Comparison of ENCODE assay signal across 17 cellular contexts in genomic region chr18:59448546-59448945, GRCh38.
"Had no signal": no experiment of that assay in that cellular context is flagged by ENCODE, and none has a peak within 500 bp of the region (broad histone marks: within the 10 kb centered on the region; RNA-seq: fewer than 3 reads in every experiment).

No MANE protein-coding gene starts in this region.

- H3K9me3 ChIP-seq: esophagus muscularis mucosa, lower lobe of right lung, neutrophil, tibial nerve, vagina had no signal

- DNase-seq: activated CD4-positive, alpha-beta memory T cell treated with anti-CD3 and anti-CD28 coated beads for 36 hours; activated CD4-positive, alpha-beta T cell treated with anti-CD3 and anti-CD28 coated beads for 1 hour; activated effector memory CD4-positive, alpha-beta T cell treated with anti-CD3 and anti-CD28 coated beads, Interleukin-2, amount 50 U/mL, for 16 hours; activated T-cell treated with anti-CD3 and anti-CD28 coated beads, Interleukin-2, amount 50 U/mL, for 4 hours; brain microvascular endothelial cell; dorsolateral prefrontal cortex; left cardiac atrium; lower lobe of right lung; naive B cell; right cardiac atrium had no signal

- FAIRE-seq: endometrium had no signal

- H3K4me3 ChIP-seq: dorsolateral prefrontal cortex, esophagus muscularis mucosa, lower lobe of right lung, smooth muscle cell, tibial nerve, vagina had no signal

- H3K36me3 ChIP-seq: brain microvascular endothelial cell, esophagus muscularis mucosa, lower lobe of right lung, neutrophil, tibial nerve, vagina had no signal

- H3K4me2 ChIP-seq: smooth muscle cell had no signal

- H3K4me3 Mint-ChIP-seq: activated CD4-positive, alpha-beta memory T cell treated with anti-CD3 and anti-CD28 coated beads for 36 hours; activated T-cell treated with anti-CD3 and anti-CD28 coated beads, Interleukin-2, amount 50 U/mL, for 4 hours; naive B cell had no signal

- H3K27ac ChIP-seq: brain microvascular endothelial cell, dorsolateral prefrontal cortex, esophagus muscularis mucosa, lower lobe of right lung, neutrophil, tibial nerve, vagina had no signal

- H3K4me1 ChIP-seq: esophagus muscularis mucosa, lower lobe of right lung, tibial nerve, vagina had no signal

- ATAC-seq: activated naive CD4-positive, alpha-beta T cell treated with anti-CD3 and anti-CD28 coated beads, Interleukin-2, amount 50 U/mL, for 72 hours; activated T-cell treated with anti-CD3 and anti-CD28 coated beads, Interleukin-2, amount 50 U/mL, for 4 hours; left cardiac atrium; lower lobe of right lung; right cardiac atrium had no signal

- H3K36me3 Mint-ChIP-seq: activated CD4-positive, alpha-beta memory T cell treated with anti-CD3 and anti-CD28 coated beads for 36 hours; activated naive CD4-positive, alpha-beta T cell treated with anti-CD3 and anti-CD28 coated beads, Interleukin-2, amount 50 U/mL, for 72 hours had no signal

- H3K27me3 Mint-ChIP-seq: activated CD4-positive, alpha-beta memory T cell treated with anti-CD3 and anti-CD28 coated beads for 36 hours had no signal

- H3K4me1 Mint-ChIP-seq: naive B cell had no signal

- H3K27ac Mint-ChIP-seq: activated CD4-positive, alpha-beta memory T cell treated with anti-CD3 and anti-CD28 coated beads for 36 hours had no signal

- H3K9me3 Mint-ChIP-seq: activated CD4-positive, alpha-beta memory T cell treated with anti-CD3 and anti-CD28 coated beads for 36 hours; activated T-cell treated with anti-CD3 and anti-CD28 coated beads, Interleukin-2, amount 50 U/mL, for 4 hours had no signal

- H3K27me3 ChIP-seq: brain microvascular endothelial cell, dorsolateral prefrontal cortex, esophagus muscularis mucosa, tibial nerve, vagina had no signal
